14 cellular contexts compared by ENCODE assay signal in the genomic region with DNA sequence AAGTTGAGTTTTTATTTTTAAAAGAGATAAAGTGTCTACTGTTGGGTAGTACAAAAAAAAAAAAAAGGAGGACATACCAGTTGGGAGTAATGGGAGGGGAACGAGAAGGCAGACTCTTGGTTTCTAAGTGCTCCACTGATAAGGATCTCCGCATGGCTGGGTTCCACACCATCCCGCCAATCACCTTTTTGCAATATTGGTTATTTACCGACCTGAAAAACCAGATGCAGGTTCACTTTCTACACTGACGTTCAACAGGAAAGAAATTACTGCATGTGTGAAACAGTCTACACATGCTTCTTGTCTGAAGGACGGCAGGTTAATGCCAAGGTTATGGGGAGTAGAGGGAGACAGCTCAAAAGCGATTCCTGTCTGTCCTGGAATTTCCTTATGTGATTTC.
DNase-seq lines count a peak whose midpoint lies in the region; ATAC-seq and TF ChIP-seq lines count a peak whose summit lies in the region.
"Had no signal": no experiment of that assay in that cellular context is flagged by ENCODE, and none has a peak within 500 bp of the region (broad histone marks: within the 10 kb centered on the region; RNA-seq: fewer than 3 reads in every experiment).

No MANE protein-coding gene starts in this region.

- DNase-seq in GM12864 (ENCODE audit: low read depth) (peak; percentile 82), mucosa of gallbladder (ENCODE audit: low spot score) (no peak), NCI-H2081 (lab: John Stamatoyannopoulos, UW) (no peak), NCI-H2196 (lab: John Stamatoyannopoulos, UW; ENCODE audit: unreplicated experiment) (no peak), T-helper 2 cell (no peak)
- DNase-seq: naive B cell; NCI-H526 treated with DMSO at 0.1 percent for 48 hours; stimulated activated CD4-positive, alpha-beta T cell treated with anti-CD3 and anti-CD28 coated beads, Interleukin-1b, Interleukin-23, amount 100 ng/mL, for 48 hours; substantia nigra; T-helper 1 cell had no signal

- no peak overlapping the region for H3K27ac ChIP-seq in OCI-LY3 (ENCODE audit: low read length)

- H2AFZ ChIP-seq in OCI-LY3 (ENCODE audit: low read depth, low read length), result no peak overlapping the region

- no peak overlapping the region for H3K9ac ChIP-seq in OCI-LY3 (ENCODE audit: low read length)

- H3K27me3 ChIP-seq in OCI-LY3 (ENCODE audit: low read depth, low read length), result peaks cover 10% of the 10 kb centered on the region

- peaks cover 45% of the 10 kb centered on the region for H3K4me1 ChIP-seq in OCI-LY3 (ENCODE audit: low read length)

- H3K79me2 ChIP-seq in OCI-LY3 (ENCODE audit: low read length), result no peaks in the 10 kb centered on the region

- ATAC-seq in GM19372 (IDR thresholded peaks at IDR 0.05; ENCODE audit: low read depth, unreplicated experiment) (peak; percentile 66), HG02884 (IDR thresholded peaks at IDR 0.05; ENCODE audit: unreplicated experiment) (peak; percentile 67)
- ATAC-seq: K562 had no signal

- H3K36me3 ChIP-seq in OCI-LY3 (replicated peaks; ENCODE audit: low read depth, low read length), result no peaks in the 10 kb centered on the region

- no peak for TF ChIP-seq CTCF in GM12864 (IDR thresholded peaks at IDR 0.05; ENCODE audit: low read depth, low read length, missing control alignments)
- no peak for TF ChIP-seq CTCF in OCI-LY3 (IDR thresholded peaks at IDR 0.05; ENCODE audit: low read depth, low read length)

- H3K4me3 ChIP-seq in GM12864 (ENCODE audit: low read depth, low read length) (no peak overlapping the region), OCI-LY3 (ENCODE audit: low read length) (no peak overlapping the region)
- H3K4me3 ChIP-seq: K562 had no signal

- H3K9me3 ChIP-seq in OCI-LY3 (ENCODE audit: insufficient read depth, low read length), result no peaks in the 10 kb centered on the region

- peak overlapping the region; percentile 44 for H3K4me2 ChIP-seq in OCI-LY3 (ENCODE audit: low read length)

- H4K20me1 ChIP-seq in OCI-LY3 (ENCODE audit: insufficient read depth, low read length), result no peaks in the 10 kb centered on the region
